In the genomic region with DNA sequence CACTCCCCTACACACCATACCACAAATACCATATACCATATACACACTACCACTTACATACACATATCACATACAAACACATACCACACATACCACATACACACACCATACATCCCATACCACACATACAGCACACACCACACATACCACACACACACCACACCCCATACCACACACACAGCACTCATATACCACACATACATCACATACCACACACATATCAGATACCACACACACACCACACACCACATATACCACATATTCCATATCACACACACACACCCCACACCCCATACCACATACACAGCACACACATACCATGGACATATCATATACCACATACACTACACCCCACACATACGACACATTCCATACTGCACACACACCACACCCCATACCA, we compare ENCODE assay signal across 16 cellular contexts.
"Had no signal": no experiment of that assay in that cellular context is flagged by ENCODE, and none has a peak within 500 bp of the region (broad histone marks: within the 10 kb centered on the region; RNA-seq: fewer than 3 reads in every experiment).

No MANE protein-coding gene starts in this region.

- H3K4me3 ChIP-seq: gastroesophageal sphincter, heart right ventricle had no signal

- H3K4me1 Mint-ChIP-seq: activated CD4-positive, alpha-beta T cell treated with anti-CD3 and anti-CD28 coated beads, Interleukin-2, amount 10 ng/mL, durations not matched to agents 7 days and 5 days; stimulated activated memory B cell treated with anti-CD40 and anti-IgM and Interleukin-4, amounts not matched to agents 10 μg/mL and 1 μg/mL and 100 μg/mL, for 72 hours had no signal

- H3K36me3 ChIP-seq: gastroesophageal sphincter, heart right ventricle had no signal

- H3K9me3 ChIP-seq: gastroesophageal sphincter, heart right ventricle, SK-N-SH had no signal

- DNase-seq: activated CD4-positive, alpha-beta T cell treated with anti-CD3 and anti-CD28 coated beads, Interleukin-2, amount 10 ng/mL, durations not matched to agents 7 days and 5 days; activated gamma-delta T cell treated with Interleukin-2 at 50 U/mL for 16 hours; cerebellar nuclear complex; effector CD8-positive, alpha-beta T cell; heart right ventricle; kidney glomerular epithelial cell; mesendoderm; SHP77 treated with DMSO at 0.1 percent for 48 hours; SK-N-SH; T-helper 1 cell; T-helper 9 cell had no signal

- H3K4me2 ChIP-seq: SK-N-SH had no signal

- H3K27ac ChIP-seq: gastroesophageal sphincter had no signal

- H3K36me3 Mint-ChIP-seq: activated naive CD8-positive, alpha-beta T cell; naive thymus-derived CD4-positive, alpha-beta T cell; stimulated activated memory B cell treated with anti-CD40 and anti-IgM and Interleukin-4, amounts not matched to agents 10 μg/mL and 1 μg/mL and 100 μg/mL, for 72 hours had no signal

- H3K27me3 ChIP-seq: gastroesophageal sphincter, heart right ventricle had no signal

- H3K27me3 Mint-ChIP-seq: activated CD4-positive, alpha-beta T cell treated with anti-CD3 and anti-CD28 coated beads, Interleukin-2, amount 10 ng/mL, durations not matched to agents 7 days and 5 days; activated naive CD8-positive, alpha-beta T cell; naive thymus-derived CD4-positive, alpha-beta T cell; stimulated activated memory B cell treated with anti-CD40 and anti-IgM and Interleukin-4, amounts not matched to agents 10 μg/mL and 1 μg/mL and 100 μg/mL, for 72 hours had no signal

- H3K4me3 Mint-ChIP-seq: activated CD4-positive, alpha-beta T cell treated with anti-CD3 and anti-CD28 coated beads, Interleukin-2, amount 10 ng/mL, durations not matched to agents 7 days and 5 days; activated naive CD8-positive, alpha-beta T cell; naive thymus-derived CD4-positive, alpha-beta T cell; stimulated activated memory B cell treated with anti-CD40 and anti-IgM and Interleukin-4, amounts not matched to agents 10 μg/mL and 1 μg/mL and 100 μg/mL, for 72 hours had no signal

- H3K27ac Mint-ChIP-seq: activated CD4-positive, alpha-beta T cell treated with anti-CD3 and anti-CD28 coated beads, Interleukin-2, amount 10 ng/mL, durations not matched to agents 7 days and 5 days; activated naive CD8-positive, alpha-beta T cell; naive thymus-derived CD4-positive, alpha-beta T cell; stimulated activated memory B cell treated with anti-CD40 and anti-IgM and Interleukin-4, amounts not matched to agents 10 μg/mL and 1 μg/mL and 100 μg/mL, for 72 hours had no signal

- H3K9me3 Mint-ChIP-seq: activated CD4-positive, alpha-beta T cell treated with anti-CD3 and anti-CD28 coated beads, Interleukin-2, amount 10 ng/mL, durations not matched to agents 7 days and 5 days; stimulated activated memory B cell treated with anti-CD40 and anti-IgM and Interleukin-4, amounts not matched to agents 10 μg/mL and 1 μg/mL and 100 μg/mL, for 72 hours had no signal

- ATAC-seq: esophagus mucosa; gastroesophageal sphincter; heart right ventricle; naive thymus-derived CD4-positive, alpha-beta T cell; stimulated activated memory B cell treated with anti-CD40 and anti-IgM and Interleukin-4, amounts not matched to agents 10 μg/mL and 1 μg/mL and 100 μg/mL, for 72 hours had no signal
